7 cellular contexts compared by ENCODE assay signal in the genomic region with DNA sequence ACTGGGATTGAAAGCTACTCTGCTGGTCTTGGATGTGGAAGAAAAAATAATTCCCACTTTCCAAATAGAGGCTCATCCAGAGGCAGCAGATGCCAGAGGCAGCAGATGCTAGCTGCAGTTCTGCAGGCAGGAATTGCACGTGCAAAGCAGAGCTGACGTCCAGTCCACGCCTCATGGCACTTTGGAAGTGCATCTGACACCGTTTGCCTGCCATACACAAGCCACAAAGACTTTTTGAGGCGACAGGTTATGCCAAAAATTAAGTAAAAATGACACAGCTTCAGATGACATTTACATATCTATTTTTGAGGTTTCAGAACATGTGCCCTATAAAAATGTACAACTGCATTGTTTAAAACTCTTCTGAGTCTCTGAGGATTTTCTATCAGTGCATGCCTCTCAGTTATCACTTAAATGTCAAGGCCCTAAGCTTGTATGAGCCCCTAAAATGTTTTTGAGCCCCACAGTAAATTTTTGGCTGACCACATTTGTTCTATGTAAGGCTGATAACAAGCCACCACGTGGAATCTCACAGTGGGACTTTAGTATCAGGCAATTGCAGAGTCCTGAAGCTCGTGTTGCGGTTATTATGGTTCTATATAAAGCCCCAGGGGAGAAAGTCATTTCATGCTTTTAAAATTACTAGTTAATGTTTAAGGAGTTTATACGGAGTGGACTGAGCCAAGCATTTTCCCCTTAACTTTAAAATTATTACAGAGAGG.
DNase-seq lines count a peak whose midpoint lies in the region; ATAC-seq and TF ChIP-seq lines count a peak whose summit lies in the region.

No MANE protein-coding gene starts in this region.

- peaks cover 10% of the 10 kb centered on the region; the same call in 1 of the 2 replicates for H3K9me3 ChIP-seq in OCI-LY1 (ENCODE audit: low read length)

- H3F3A ChIP-seq in OCI-LY1 (ENCODE audit: insufficient read depth, low read length), result peaks cover 14% of the 10 kb centered on the region

- H3K9ac ChIP-seq in OCI-LY1 (ENCODE audit: low read length), result peak overlapping the region; percentile 77

- H3K4me2 ChIP-seq in OCI-LY1 (ENCODE audit: low read length), result peak overlapping the region; percentile 69

- no peak for TF ChIP-seq CTCF in OCI-LY1 (IDR thresholded peaks at IDR 0.05; ENCODE audit: low read length)

- peak overlapping the region; percentile 98 for H3K27ac ChIP-seq in OCI-LY1 (ENCODE audit: low read depth, low read length, poor library complexity, severe bottlenecking)

- no peak overlapping the region for H2AFZ ChIP-seq in OCI-LY1 (ENCODE audit: low read length)

- ATAC-seq in GM18870 (IDR thresholded peaks at IDR 0.05; ENCODE audit: unreplicated experiment) (peak; percentile 89), HG02623 (IDR thresholded peaks at IDR 0.05; ENCODE audit: unreplicated experiment) (peak; percentile 51)

- no peaks in the 10 kb centered on the region for H3K9me2 ChIP-seq in OCI-LY1 (ENCODE audit: low read depth, low read length)

- H3K27me3 ChIP-seq in OCI-LY1 (ENCODE audit: insufficient read depth, low read length), result no peaks in the 10 kb centered on the region

- H3K36me3 ChIP-seq in OCI-LY1 (ENCODE audit: insufficient read depth, low read length), result peaks cover 18% of the 10 kb centered on the region; the same call in 1 of the 2 replicates

- peak overlapping the region; percentile 56 for H3K4me3 ChIP-seq in OCI-LY1 (ENCODE audit: low read depth, low read length, poor library complexity, severe bottlenecking)

- no peaks in the 10 kb centered on the region for H4K20me1 ChIP-seq in OCI-LY1 (ENCODE audit: insufficient read depth, low read length)

- DNase-seq in germinal center (ENCODE audit: low spot score) (peak; percentile 40), epidermal melanocyte (ENCODE audit: insufficient read length, low spot score) (no peak), NCI-H2227 treated with DMSO at 0.1 percent for 48 hours (lab: John Stamatoyannopoulos, UW) (no peak), NK-92 (lab: John Stamatoyannopoulos, UW; ENCODE audit: unreplicated experiment) (no peak)

- H3K79me2 ChIP-seq in OCI-LY1 (ENCODE audit: insufficient read depth, low read length), result no peaks in the 10 kb centered on the region

- H3K4me1 ChIP-seq in OCI-LY1 (ENCODE audit: insufficient read depth, low read length, severe bottlenecking), result peaks cover 76% of the 10 kb centered on the region
